ENCODE assay signal across 9 cellular contexts in genomic region chr16:50213939-50214519, GRCh38. TPM values are rescaled to one million over a fixed set of nuclear protein-coding genes. Genes with fewer than 3 reads are reported as not detected.
DNase-seq lines count a peak whose midpoint lies in the region; ATAC-seq and TF ChIP-seq lines count a peak whose summit lies in the region.
"Had no signal": no experiment of that assay in that cellular context is flagged by ENCODE, and none has a peak within 500 bp of the region (broad histone marks: within the 10 kb centered on the region; RNA-seq: fewer than 3 reads in every experiment).

No MANE protein-coding gene starts in this region.

- H3K4me1 Mint-ChIP-seq in activated naive CD8-positive, alpha-beta T cell treated with anti-CD3 and anti-CD28 coated beads, Interleukin-2, amount 10 ng/mL, durations not matched to agents 7 days and 5 days = peaks cover 33% of the 10 kb centered on the region
- H3K4me1 Mint-ChIP-seq in immature natural killer cell = peaks cover 48 to 58% of the 10 kb centered on the region in 2 donors

- no peak overlapping the region for H3K4me3 Mint-ChIP-seq in activated naive CD8-positive, alpha-beta T cell treated with anti-CD3 and anti-CD28 coated beads, Interleukin-2, amount 10 ng/mL, durations not matched to agents 7 days and 5 days
- H3K4me3 Mint-ChIP-seq in immature natural killer cell = peak overlapping the region in 4 of 5 donors; percentile 51 to 65 (median 54)

- TF ChIP-seq POLR2A in testis (IDR thresholded peaks at IDR 0.05) = no peak

- no peak for ATAC-seq in left cardiac atrium
- peak; percentile 25 for ATAC-seq in activated naive CD8-positive, alpha-beta T cell treated with anti-CD3 and anti-CD28 coated beads, Interleukin-2, amount 10 ng/mL, durations not matched to agents 7 days and 5 days (ENCODE audit: low read depth)

- peak; percentile 65 for TF ChIP-seq CTCF in cardiac muscle cell (IDR thresholded peaks at IDR 0.05; ENCODE audit: low read depth, low read length)
- peak; percentile 70 to 87 (median 80) for TF ChIP-seq CTCF in testis (IDR thresholded peaks at IDR 0.05)

- no peaks in the 10 kb centered on the region for H3K27me3 ChIP-seq in cardiac muscle cell
- no peaks in the 10 kb centered on the region for H3K27me3 ChIP-seq in testis

- POLR2A ChIA-PET in activated naive CD8-positive, alpha-beta T cell treated with anti-CD3 and anti-CD28 coated beads, Interleukin-2, amount 10 ng/mL, durations not matched to agents 7 days and 5 days (lab: Charles Lee) = interaction anchor here (1.0 to 1.4 kb wide), 4 partner anchors 17 to 451 kb away, joined by 3 to 5 read pairs (median 3); partner anchors contain the start of gene CNEP1R1

- H3K27ac Mint-ChIP-seq in activated naive CD8-positive, alpha-beta T cell treated with anti-CD3 and anti-CD28 coated beads, Interleukin-2, amount 10 ng/mL, durations not matched to agents 7 days and 5 days = peak overlapping the region; percentile 77
- H3K27ac Mint-ChIP-seq in immature natural killer cell = peak overlapping the region; percentile 78 to 87 (median 84)

- H3K4me1 ChIP-seq in cardiac muscle cell (ENCODE audit: low read depth) = peaks cover 19% of the 10 kb centered on the region
- peaks cover 17% of the 10 kb centered on the region for H3K4me1 ChIP-seq in testis

- H3K27ac ChIP-seq in cardiac muscle cell = no peak overlapping the region
- no peak overlapping the region for H3K27ac ChIP-seq in testis
- H3K27ac ChIP-seq: epithelial cell of prostate had no signal

- H3K36me3 Mint-ChIP-seq in activated naive CD8-positive, alpha-beta T cell treated with anti-CD3 and anti-CD28 coated beads, Interleukin-2, amount 10 ng/mL, durations not matched to agents 7 days and 5 days = peaks cover 7% of the 10 kb centered on the region
- peaks cover 0 to 4% (median 3%) of the 10 kb centered on the region in 3 donors for H3K36me3 Mint-ChIP-seq in immature natural killer cell

- WGBS in testis, 2 donors = 63 to 68% methylated on average over 4 of the region's 4 CpGs

- H3K4me3 ChIP-seq in cardiac muscle cell (no peak overlapping the region), testis (no peak overlapping the region)

- no peaks in the 10 kb centered on the region for H3K9me3 Mint-ChIP-seq in activated naive CD8-positive, alpha-beta T cell treated with anti-CD3 and anti-CD28 coated beads, Interleukin-2, amount 10 ng/mL, durations not matched to agents 7 days and 5 days
- H3K9me3 Mint-ChIP-seq in immature natural killer cell = no peaks in the 10 kb centered on the region

- DNase-seq in cardiac muscle cell (ENCODE audit: low read depth in 1 of 2, low spot score in 1 of 2) (peak; percentile 32 to 67), left cardiac atrium (no peak), MV-4-11 (lab: John Stamatoyannopoulos, UW) (peak; percentile 28), immature natural killer cell (peak; percentile 47 to 63 (median 61)), testis (no peak), posterior vena cava (ENCODE audit: low spot score) (no peak)
- no peak for DNase-seq in activated naive CD8-positive, alpha-beta T cell treated with anti-CD3 and anti-CD28 coated beads, Interleukin-2, amount 10 ng/mL, durations not matched to agents 7 days and 5 days
- no peak for DNase-seq in stimulated activated CD8-positive, alpha-beta memory T cell treated with anti-CD3 and anti-CD28 coated beads, Interleukin-4, amount 100 ng/mL, for 48 hours

- H3K36me3 ChIP-seq in cardiac muscle cell = peaks cover 31% of the 10 kb centered on the region
- H3K36me3 ChIP-seq in testis (ENCODE audit: low read depth, missing control alignments) = no peaks in the 10 kb centered on the region

- no peaks in the 10 kb centered on the region for H3K27me3 Mint-ChIP-seq in activated naive CD8-positive, alpha-beta T cell treated with anti-CD3 and anti-CD28 coated beads, Interleukin-2, amount 10 ng/mL, durations not matched to agents 7 days and 5 days
- H3K27me3 Mint-ChIP-seq in immature natural killer cell (ENCODE audit: low read depth in 3 of 3) = peaks cover 5 to 9% (median 8%) of the 10 kb centered on the region in 3 donors

- H3K9me3 ChIP-seq in cardiac muscle cell (ENCODE audit: low read depth) = no peaks in the 10 kb centered on the region
- no peaks in the 10 kb centered on the region for H3K9me3 ChIP-seq in testis

- intact Hi-C loops in left cardiac atrium (cut with DNase I) (loop anchor here in 1 of 2 donors (10.0 kb wide), 1 partner anchor 451 kb away; no protein-coding TSS in a partner anchor), testis (cut with DNase I; ENCODE audit: low total_unique reads) (loop anchor here (10.0 kb wide), 2 partner anchors 141 to 189 kb away; partner anchors contain the start of gene CNEP1R1), posterior vena cava (cut with DNase I) (loop anchor here (5.0 to 10.0 kb wide), 3 partner anchors 62 to 189 kb away; partner anchors contain the start of genes CNEP1R1 (in 2 of the 2) and TENT4B (in 1 of the 2))

RNA-seq across cellular contexts. Expression of gene ADCY7, which starts 52.3 kb away (rescaled TPM):
- 18.2 and 28.8 TPM in 2 replicates for total RNA-seq in cardiac muscle cell
- 9.3 and 13.6 TPM in 2 replicates for polyA plus RNA-seq in cardiac muscle cell
- total RNA-seq in left cardiac atrium = 10 to 100 TPM; 14.3 to 23.7 TPM
- 100 to 1,000 TPM; 172 to 177 TPM for total RNA-seq in activated naive CD8-positive, alpha-beta T cell treated with anti-CD3 and anti-CD28 coated beads, Interleukin-2, amount 10 ng/mL, durations not matched to agents 7 days and 5 days
- 100 to 1,000 TPM in 2 of 3 donors, 10 to 100 TPM in 1; 97.6 to 209 (median 108) TPM for polyA plus RNA-seq in immature natural killer cell
- 1 to 10 TPM; 5.9 to 9.4 TPM for total RNA-seq in testis
- polyA plus RNA-seq in testis (ENCODE audit: insufficient read depth, low read depth, low replicate concordance) = 5.9 TPM
- total RNA-seq in posterior vena cava = 10 to 100 TPM; 31.3 to 50.2 TPM

Comparison
In these comparisons a context has a peak if more than half of its experiments do, and no peak if none do; other contexts are left out.
1. DNase-seq: peak in cardiac muscle cell (2 of 2), MV-4-11 (single experiment) and immature natural killer cell (3 of 3); none in left cardiac atrium (single experiment), activated naive CD8-positive, alpha-beta T cell treated with anti-CD3 and anti-CD28 coated beads, Interleukin-2, amount 10 ng/mL, durations not matched to agents 7 days and 5 days (single experiment), testis (single experiment), stimulated activated CD8-positive, alpha-beta memory T cell treated with anti-CD3 and anti-CD28 coated beads, Interleukin-4, amount 100 ng/mL, for 48 hours (single experiment) and posterior vena cava (single experiment).